Comparison of ENCODE assay signal across 1 cellular context in genomic region chr3:4493008-4493930, GRCh38.
TF ChIP-seq lines count a peak whose summit lies in the region.

ITPR1 (plus strand) TSS chr3:4493348; CDS start chr3:4516492, 23,144 bp downstream.

TF ChIP-seq in GM12878, 131 proteins besides CTCF, POLR2A, EP300 and RAD21 (continued from another document and continues in another):
- TF ChIP-seq RELB (IDR thresholded peaks at IDR 0.05; ENCODE audit: low read depth) (0 out of 2 replicates have a peak, but pooled peaks have one; percentile 61), EED (IDR thresholded peaks at IDR 0.05; ENCODE audit: low read depth) (no peak; the same call in 1 of the 2 replicates), SIX5 (IDR thresholded peaks at IDR 0.05; ENCODE audit: low read depth, low read length, severe bottlenecking) (peak; percentile 95), ZNF217 (IDR thresholded peaks at IDR 0.05) (no peak), HDAC2 (IDR thresholded peaks at IDR 0.05) (no peak), CEBPB (IDR thresholded peaks at IDR 0.05; ENCODE audit: borderline replicate concordance in 1 of 2, low read depth in 2 of 2, low read length in 2 of 2) (no peak), ZNF592 (IDR thresholded peaks at IDR 0.05) (no peak), NR2C2 (IDR thresholded peaks at IDR 0.05; ENCODE audit: borderline replicate concordance, control insufficient read depth, insufficient read length, low read depth) (no peak), CBX3 (IDR thresholded peaks at IDR 0.05; ENCODE audit: borderline replicate concordance, low read depth) (no peak), ZNF24 (IDR thresholded peaks at IDR 0.05) (no peak), ETV6 (conservative IDR thresholded peaks at IDR 0.05 in 1 of 2, IDR thresholded peaks at IDR 0.05 in 1 of 2; ENCODE audit: borderline replicate concordance in 1 of 2, low read depth in 1 of 2) (no peak), SREBF1 (IDR thresholded peaks at IDR 0.05; ENCODE audit: low read length) (peak; percentile 64), PBX3 (IDR thresholded peaks at IDR 0.05; ENCODE audit: insufficient replicate concordance, low read depth, low read length) (no peak), ZSCAN29 (IDR thresholded peaks at IDR 0.05) (no peak), CREM (IDR thresholded peaks at IDR 0.05; ENCODE audit: low read depth) (peak; percentile 63), STAT3 (IDR thresholded peaks at IDR 0.05; ENCODE audit: low read depth, low read length) (no peak), JUND (IDR thresholded peaks at IDR 0.05; ENCODE audit: low read depth, low read length) (no peak), SUZ12 (IDR thresholded peaks at IDR 0.05; ENCODE audit: unreplicated experiment) (no peak), WRNIP1 (IDR thresholded peaks at IDR 0.05; ENCODE audit: borderline replicate concordance, low read depth, low read length) (no peak), RCOR1 (conservative IDR thresholded peaks at IDR 0.05; ENCODE audit: low read depth, low read length) (no peak), ATF7 (IDR thresholded peaks at IDR 0.05; ENCODE audit: low read depth) (no peak), NR2C1 (IDR thresholded peaks at IDR 0.05) (peak; percentile 26; the same call in 1 of the 2 replicates), PAX5 (IDR thresholded peaks at IDR 0.05; ENCODE audit: borderline replicate concordance, low read depth, low read length) (peak; percentile 63; the same call in 1 of the 2 replicates), YY1 (IDR thresholded peaks at IDR 0.05; ENCODE audit: low read depth, low read length) (peak; percentile 89), RB1 (IDR thresholded peaks at IDR 0.05; ENCODE audit: borderline replicate concordance) (no peak; the same call in 1 of the 2 replicates), CUX1 (IDR thresholded peaks at IDR 0.05; ENCODE audit: insufficient replicate concordance, low read depth, low read length) (no peak), ELK1 (IDR thresholded peaks at IDR 0.05; ENCODE audit: low read depth, low read length) (peak; percentile 31; the same call in 1 of the 2 replicates), ATF3 (IDR thresholded peaks at IDR 0.05; ENCODE audit: borderline replicate concordance, extremely low read depth, low read depth, low read length) (no peak)
- TF ChIP-seq, protein P1, sequence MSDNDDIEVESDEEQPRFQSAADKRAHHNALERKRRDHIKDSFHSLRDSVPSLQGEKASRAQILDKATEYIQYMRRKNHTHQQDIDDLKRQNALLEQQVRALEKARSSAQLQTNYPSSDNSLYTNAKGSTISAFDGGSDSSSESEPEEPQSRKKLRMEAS (IDR thresholded peaks at IDR 0.05; ENCODE audit: low read depth, low read length), result peak; percentile 92
- TF ChIP-seq, protein P2, sequence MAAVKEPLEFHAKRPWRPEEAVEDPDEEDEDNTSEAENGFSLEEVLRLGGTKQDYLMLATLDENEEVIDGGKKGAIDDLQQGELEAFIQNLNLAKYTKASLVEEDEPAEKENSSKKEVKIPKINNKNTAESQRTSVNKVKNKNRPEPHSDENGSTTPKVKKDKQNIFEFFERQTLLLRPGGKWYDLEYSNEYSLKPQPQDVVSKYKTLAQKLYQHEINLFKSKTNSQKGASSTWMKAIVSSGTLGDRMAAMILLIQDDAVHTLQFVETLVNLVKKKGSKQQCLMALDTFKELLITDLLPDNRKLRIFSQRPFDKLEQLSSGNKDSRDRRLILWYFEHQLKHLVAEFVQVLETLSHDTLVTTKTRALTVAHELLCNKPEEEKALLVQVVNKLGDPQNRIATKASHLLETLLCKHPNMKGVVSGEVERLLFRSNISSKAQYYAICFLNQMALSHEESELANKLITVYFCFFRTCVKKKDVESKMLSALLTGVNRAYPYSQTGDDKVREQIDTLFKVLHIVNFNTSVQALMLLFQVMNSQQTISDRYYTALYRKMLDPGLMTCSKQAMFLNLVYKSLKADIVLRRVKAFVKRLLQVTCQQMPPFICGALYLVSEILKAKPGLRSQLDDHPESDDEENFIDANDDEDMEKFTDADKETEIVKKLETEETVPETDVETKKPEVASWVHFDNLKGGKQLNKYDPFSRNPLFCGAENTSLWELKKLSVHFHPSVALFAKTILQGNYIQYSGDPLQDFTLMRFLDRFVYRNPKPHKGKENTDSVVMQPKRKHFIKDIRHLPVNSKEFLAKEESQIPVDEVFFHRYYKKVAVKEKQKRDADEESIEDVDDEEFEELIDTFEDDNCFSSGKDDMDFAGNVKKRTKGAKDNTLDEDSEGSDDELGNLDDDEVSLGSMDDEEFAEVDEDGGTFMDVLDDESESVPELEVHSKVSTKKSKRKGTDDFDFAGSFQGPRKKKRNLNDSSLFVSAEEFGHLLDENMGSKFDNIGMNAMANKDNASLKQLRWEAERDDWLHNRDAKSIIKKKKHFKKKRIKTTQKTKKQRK (IDR thresholded peaks at IDR 0.05; ENCODE audit: low read depth, low read length), result no peak
- TF ChIP-seq, protein P3, sequence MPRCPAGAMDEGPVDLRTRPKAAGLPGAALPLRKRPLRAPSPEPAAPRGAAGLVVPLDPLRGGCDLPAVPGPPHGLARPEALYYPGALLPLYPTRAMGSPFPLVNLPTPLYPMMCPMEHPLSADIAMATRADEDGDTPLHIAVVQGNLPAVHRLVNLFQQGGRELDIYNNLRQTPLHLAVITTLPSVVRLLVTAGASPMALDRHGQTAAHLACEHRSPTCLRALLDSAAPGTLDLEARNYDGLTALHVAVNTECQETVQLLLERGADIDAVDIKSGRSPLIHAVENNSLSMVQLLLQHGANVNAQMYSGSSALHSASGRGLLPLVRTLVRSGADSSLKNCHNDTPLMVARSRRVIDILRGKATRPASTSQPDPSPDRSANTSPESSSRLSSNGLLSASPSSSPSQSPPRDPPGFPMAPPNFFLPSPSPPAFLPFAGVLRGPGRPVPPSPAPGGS (IDR thresholded peaks at IDR 0.05; ENCODE audit: borderline replicate concordance, insufficient read depth, low read depth, low read length, poor library complexity, severe bottlenecking), result no peak
- TF ChIP-seq, protein P4, sequence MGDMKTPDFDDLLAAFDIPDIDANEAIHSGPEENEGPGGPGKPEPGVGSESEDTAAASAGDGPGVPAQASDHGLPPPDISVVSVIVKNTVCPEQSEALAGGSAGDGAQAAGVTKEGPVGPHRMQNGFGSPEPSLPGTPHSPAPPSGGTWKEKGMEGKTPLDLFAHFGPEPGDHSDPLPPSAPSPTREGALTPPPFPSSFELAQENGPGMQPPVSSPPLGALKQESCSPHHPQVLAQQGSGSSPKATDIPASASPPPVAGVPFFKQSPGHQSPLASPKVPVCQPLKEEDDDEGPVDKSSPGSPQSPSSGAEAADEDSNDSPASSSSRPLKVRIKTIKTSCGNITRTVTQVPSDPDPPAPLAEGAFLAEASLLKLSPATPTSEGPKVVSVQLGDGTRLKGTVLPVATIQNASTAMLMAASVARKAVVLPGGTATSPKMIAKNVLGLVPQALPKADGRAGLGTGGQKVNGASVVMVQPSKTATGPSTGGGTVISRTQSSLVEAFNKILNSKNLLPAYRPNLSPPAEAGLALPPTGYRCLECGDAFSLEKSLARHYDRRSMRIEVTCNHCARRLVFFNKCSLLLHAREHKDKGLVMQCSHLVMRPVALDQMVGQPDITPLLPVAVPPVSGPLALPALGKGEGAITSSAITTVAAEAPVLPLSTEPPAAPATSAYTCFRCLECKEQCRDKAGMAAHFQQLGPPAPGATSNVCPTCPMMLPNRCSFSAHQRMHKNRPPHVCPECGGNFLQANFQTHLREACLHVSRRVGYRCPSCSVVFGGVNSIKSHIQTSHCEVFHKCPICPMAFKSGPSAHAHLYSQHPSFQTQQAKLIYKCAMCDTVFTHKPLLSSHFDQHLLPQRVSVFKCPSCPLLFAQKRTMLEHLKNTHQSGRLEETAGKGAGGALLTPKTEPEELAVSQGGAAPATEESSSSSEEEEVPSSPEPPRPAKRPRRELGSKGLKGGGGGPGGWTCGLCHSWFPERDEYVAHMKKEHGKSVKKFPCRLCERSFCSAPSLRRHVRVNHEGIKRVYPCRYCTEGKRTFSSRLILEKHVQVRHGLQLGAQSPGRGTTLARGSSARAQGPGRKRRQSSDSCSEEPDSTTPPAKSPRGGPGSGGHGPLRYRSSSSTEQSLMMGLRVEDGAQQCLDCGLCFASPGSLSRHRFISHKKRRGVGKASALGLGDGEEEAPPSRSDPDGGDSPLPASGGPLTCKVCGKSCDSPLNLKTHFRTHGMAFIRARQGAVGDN (IDR thresholded peaks at IDR 0.05), result no peak
